In genomic region chr7:72823765-72824732, GRCh38 we compare ENCODE assay signal across 7 cellular contexts. TPM values are rescaled to one million over a fixed set of nuclear protein-coding genes. Genes with fewer than 3 reads are reported as not detected.
DNase-seq lines count a peak whose midpoint lies in the region; ATAC-seq, FAIRE-seq and TF ChIP-seq lines count a peak whose summit lies in the region.
"Not testable (repeated sequence)": the region's sequence is repeated elsewhere in the genome, so short reads cannot be mapped to it uniquely, and the experiment has no call there.

No MANE protein-coding gene starts in this region.

- not testable (repeated sequence) for H3K4ac ChIP-seq in IMR-90 (ENCODE audit: low read depth, low read length)

- H3K4me2 ChIP-seq in IMR-90 (ENCODE audit: low read depth, low read length); endothelial cell of umbilical vein (ENCODE audit: insufficient read depth, low read length); osteoblast (ENCODE audit: insufficient read depth, low read length): not testable (repeated sequence)

- not testable (repeated sequence) for H3K36me3 ChIP-seq in IMR-90 (ENCODE audit: control insufficient read depth, insufficient read depth, low read length); endothelial cell of umbilical vein (ENCODE audit: control insufficient read depth in 2 of 2, extremely low read depth in 1 of 2, insufficient read depth in 2 of 2, low read length in 2 of 2); osteoblast (ENCODE audit: insufficient read depth, low read length)

- H3K36me3 Mint-ChIP-seq in activated naive CD4-positive, alpha-beta T cell treated with anti-CD3 and anti-CD28 coated beads, Interleukin-2, amount 50 U/mL, for 24 hours = not testable (repeated sequence)

- not testable (repeated sequence) for H3K9me1 ChIP-seq in IMR-90 (ENCODE audit: insufficient read depth, low read length); endothelial cell of umbilical vein (replicated peaks; ENCODE audit: control insufficient read depth, extremely low read depth, insufficient read depth, low read length)

- DNase-seq in DMS53 treated with DMSO at 0.1 percent for 48 hours (lab: John Stamatoyannopoulos, UW; ENCODE audit: unreplicated experiment) = peak; percentile 10
- DNase-seq in IMR-90 = peak; percentile 53
- peak; percentile 26 for DNase-seq in NCI-H69 (lab: John Stamatoyannopoulos, UW)
- peak; percentile 29 for DNase-seq in endothelial cell of umbilical vein (ENCODE audit: low read depth, low spot score)
- peak; percentile 66 for DNase-seq in iris pigment epithelial cell (ENCODE audit: low read depth)
- DNase-seq in osteoblast (ENCODE audit: insufficient read length, low spot score, missing footprints) = not testable (repeated sequence)

- not testable (repeated sequence) for TF ChIP-seq POLR2A in IMR-90 (IDR thresholded peaks at IDR 0.05; ENCODE audit: low read depth, low read length); endothelial cell of umbilical vein (IDR thresholded peaks at IDR 0.05; ENCODE audit: low read depth, low read length)

- WGBS in IMR-90 (ENCODE audit: extremely low coverage in 2 of 2, insufficient read length in 1 of 2), 2 experiments = no CpG with 5 or more reads among the region's 11 CpGs

- not testable (repeated sequence) for H3K9me3 Mint-ChIP-seq in activated naive CD4-positive, alpha-beta T cell treated with anti-CD3 and anti-CD28 coated beads, Interleukin-2, amount 50 U/mL, for 24 hours

- not testable (repeated sequence) for H4K5ac ChIP-seq in IMR-90 (ENCODE audit: low read depth, low read length)

- H3K27me3 ChIP-seq in IMR-90 (ENCODE audit: control insufficient read depth, insufficient read depth, low read length); endothelial cell of umbilical vein (ENCODE audit: control insufficient read depth in 2 of 2, insufficient read depth in 2 of 2, low read length in 2 of 2); osteoblast (ENCODE audit: insufficient read depth, low read length): not testable (repeated sequence)

- TF ChIP-seq CTCF in IMR-90 (conservative IDR thresholded peaks at IDR 0.05; ENCODE audit: low read depth, low read length) (0 out of 2 replicates have a peak, but pooled peaks have one; percentile 4), endothelial cell of umbilical vein (IDR thresholded peaks at IDR 0.05; ENCODE audit: extremely low read depth in 1 of 2, insufficient read depth in 1 of 2, low read depth in 1 of 2, low read length in 2 of 2) (peak in 1 of 2 donors; percentile 4), osteoblast (IDR thresholded peaks at IDR 0.05; ENCODE audit: extremely low read depth, low read depth, low read length) (peak; percentile 29)

- H3K23ac ChIP-seq in IMR-90 (ENCODE audit: low read depth, low read length) = not testable (repeated sequence)

- intact Hi-C loops in IMR-90 (cut with micrococcal nuclease); endothelial cell of umbilical vein (cut with micrococcal nuclease): not testable (repeated sequence)

- H2BK15ac ChIP-seq in IMR-90 (ENCODE audit: low read depth, low read length) = not testable (repeated sequence)

- not testable (repeated sequence) for H3K4me1 ChIP-seq in IMR-90 (ENCODE audit: control insufficient read depth, insufficient read depth, low read length); endothelial cell of umbilical vein (ENCODE audit: control insufficient read depth, extremely low read depth, insufficient read depth, low read length); osteoblast (ENCODE audit: insufficient read depth, low read length)

- not testable (repeated sequence) for BruUV-seq in IMR-90 (replicated peaks; lab: Mats Ljungman, UMichigan); endothelial cell of umbilical vein (replicated peaks; lab: Mats Ljungman, UMichigan)

- POLR2A ChIA-PET in IMR-90 (lab: Charles Lee; ENCODE audit: unreplicated experiment); endothelial cell of umbilical vein (lab: Charles Lee): not testable (repeated sequence)

- H3K79me1 ChIP-seq in IMR-90 (ENCODE audit: low read depth in 1 of 2, low read length in 2 of 2) = not testable (repeated sequence)

- H2BK5ac ChIP-seq in IMR-90 (ENCODE audit: low read depth, low read length, poor library complexity, severe bottlenecking) = not testable (repeated sequence)

- H3K18ac ChIP-seq in IMR-90 (ENCODE audit: low read depth, low read length) = not testable (repeated sequence)

- H3K4me1 Mint-ChIP-seq in activated naive CD4-positive, alpha-beta T cell treated with anti-CD3 and anti-CD28 coated beads, Interleukin-2, amount 50 U/mL, for 24 hours = peaks cover 26% of the 10 kb centered on the region

- H3K27ac Mint-ChIP-seq in activated naive CD4-positive, alpha-beta T cell treated with anti-CD3 and anti-CD28 coated beads, Interleukin-2, amount 50 U/mL, for 24 hours = peak overlapping the region; percentile 74

- not testable (repeated sequence) for H2BK120ac ChIP-seq in IMR-90 (ENCODE audit: low read depth, low read length)

- H3K9ac ChIP-seq in IMR-90 (ENCODE audit: low read depth, low read length); endothelial cell of umbilical vein (replicated peaks; ENCODE audit: extremely low read depth, insufficient read depth, low read length): not testable (repeated sequence)

- not testable (repeated sequence) for H3K27me3 Mint-ChIP-seq in activated naive CD4-positive, alpha-beta T cell treated with anti-CD3 and anti-CD28 coated beads, Interleukin-2, amount 50 U/mL, for 24 hours

- in situ Hi-C loops in IMR-90 (cut with MboI; ENCODE audit: low sequenced_read_pairs) = not testable (repeated sequence)

- FAIRE-seq in endothelial cell of umbilical vein (lab: Jason Lieb, UNC) = peak; percentile 80

- not testable (repeated sequence) for H4K8ac ChIP-seq in IMR-90 (ENCODE audit: low read depth in 2 of 2, low read length in 2 of 2)

- H3K4me3 Mint-ChIP-seq in activated naive CD4-positive, alpha-beta T cell treated with anti-CD3 and anti-CD28 coated beads, Interleukin-2, amount 50 U/mL, for 24 hours = not testable (repeated sequence)

- H2AK5ac ChIP-seq in IMR-90 (ENCODE audit: low read depth, low read length) = not testable (repeated sequence)

- not testable (repeated sequence) for H3K79me2 ChIP-seq in endothelial cell of umbilical vein (ENCODE audit: control insufficient read depth, insufficient read depth, low read length); osteoblast (ENCODE audit: insufficient read depth, low read length)

- H3K4me3 ChIP-seq in IMR-90 (ENCODE audit: insufficient read depth, low read depth, low read length); endothelial cell of umbilical vein (replicated peaks in 1 of 3; ENCODE audit: insufficient read depth in 1 of 3, low read depth in 1 of 3, low read length in 3 of 3); osteoblast (ENCODE audit: insufficient read depth, low read length): not testable (repeated sequence)

- not testable (repeated sequence) for H3K14ac ChIP-seq in IMR-90 (replicated peaks; ENCODE audit: low read depth, low read length)

- H3K9me3 ChIP-seq in IMR-90 (ENCODE audit: control insufficient read depth, insufficient read depth, low read length); endothelial cell of umbilical vein (replicated peaks; ENCODE audit: control insufficient read depth, insufficient read depth, low read length); osteoblast (ENCODE audit: low read depth, low read length): not testable (repeated sequence)

- H3K56ac ChIP-seq in IMR-90 (ENCODE audit: extremely low read depth, insufficient read depth, low read length) = not testable (repeated sequence)

- H3K27ac ChIP-seq in IMR-90 (ENCODE audit: insufficient read depth, low read length); endothelial cell of umbilical vein (ENCODE audit: insufficient read depth, low read depth, low read length); osteoblast (ENCODE audit: low read depth, low read length): not testable (repeated sequence)

- not testable (repeated sequence) for H2AK9ac ChIP-seq in IMR-90 (replicated peaks; ENCODE audit: low read depth, low read length, poor library complexity)

- not testable (repeated sequence) for H4K20me1 ChIP-seq in IMR-90 (ENCODE audit: insufficient read depth, low read length); endothelial cell of umbilical vein (replicated peaks; ENCODE audit: control insufficient read depth, extremely low read depth, insufficient read depth, low read length); osteoblast (ENCODE audit: insufficient read depth, low read length)

- not testable (repeated sequence) for H2AFZ ChIP-seq in IMR-90 (replicated peaks; ENCODE audit: low read length, poor library complexity); endothelial cell of umbilical vein (ENCODE audit: low read depth, low read length); osteoblast (ENCODE audit: low read length)

- CTCF ChIA-PET in IMR-90 (lab: Yijun Ruan, JAX) = not testable (repeated sequence)
- CTCF ChIA-PET in endothelial cell of umbilical vein (lab: Charles Lee) = interaction anchor here (0.6 to 1.0 kb wide), 2 partner anchors 12 to 91 kb away, joined by 3 to 4 read pairs; no protein-coding TSS in a partner anchor

- TF ChIP-seq RAD21 in IMR-90 (IDR thresholded peaks at IDR 0.05; ENCODE audit: low read length) = not testable (repeated sequence)

- dilution Hi-C loops in IMR-90 (cut with HindIII; ENCODE audit: low sequenced_read_pairs, unreplicated experiment); endothelial cell of umbilical vein (cut with MboI; ENCODE audit: extremely low pct_ligation_motif_present, low sequenced_read_pairs): not testable (repeated sequence)

- ATAC-seq in IMR-90 (ENCODE audit: low read depth) = not testable (repeated sequence)

- H2BK20ac ChIP-seq in IMR-90 (ENCODE audit: low read depth, low read length) = not testable (repeated sequence)

- not testable (repeated sequence) for H4K91ac ChIP-seq in IMR-90 (ENCODE audit: insufficient read depth, low read depth, low read length)

RNA-seq across cellular contexts. Expression of gene TYW1B, which starts 4.0 kb away (rescaled TPM):
- 1.7 and 1.8 TPM in 2 replicates for total RNA-seq in IMR-90 (2012; rRNA removed)
- 0.73 and 1.0 TPM in 2 replicates for polyA plus RNA-seq in IMR-90 (2012; rRNA removed)
- 0.16 and 0.28 TPM in 2 replicates for polyA plus RNA-seq in IMR-90 (2012; cell fraction: cytosol; rRNA removed)
- 0.40 and 2.0 TPM in 2 replicates for polyA plus RNA-seq in IMR-90 (2012; cell fraction: nucleus; rRNA removed; ENCODE audit: low replicate concordance)
- total RNA-seq in endothelial cell of umbilical vein = 2.7 and 5.0 TPM in 2 replicates
- 0.57 and 0.69 TPM in 2 replicates for polyA plus RNA-seq in endothelial cell of umbilical vein
- 0.95 and 1.1 TPM in 2 replicates for polyA plus RNA-seq in endothelial cell of umbilical vein (2011; cell fraction: cytosol; rRNA removed)
- 3.9 and 4.2 TPM in 2 replicates for polyA plus RNA-seq in endothelial cell of umbilical vein (2011; cell fraction: nucleus; rRNA removed)
- polyA plus RNA-seq in endothelial cell of umbilical vein (2012) = 0.31 and 0.39 TPM in 2 replicates
- polyA minus RNA-seq in endothelial cell of umbilical vein = 4.3 and 4.4 TPM in 2 replicates
- polyA minus RNA-seq in endothelial cell of umbilical vein (2011; cell fraction: cytosol; rRNA and poly(A)+ RNA removed) = 2.2 TPM
- 6.4 and 8.4 TPM in 2 replicates for polyA minus RNA-seq in endothelial cell of umbilical vein (2011; cell fraction: nucleus; rRNA and poly(A)+ RNA removed)
- total RNA-seq in osteoblast = 2.1 and 2.2 TPM in 2 replicates
